ENCODE assay signal across 9 cellular contexts in the genomic region with DNA sequence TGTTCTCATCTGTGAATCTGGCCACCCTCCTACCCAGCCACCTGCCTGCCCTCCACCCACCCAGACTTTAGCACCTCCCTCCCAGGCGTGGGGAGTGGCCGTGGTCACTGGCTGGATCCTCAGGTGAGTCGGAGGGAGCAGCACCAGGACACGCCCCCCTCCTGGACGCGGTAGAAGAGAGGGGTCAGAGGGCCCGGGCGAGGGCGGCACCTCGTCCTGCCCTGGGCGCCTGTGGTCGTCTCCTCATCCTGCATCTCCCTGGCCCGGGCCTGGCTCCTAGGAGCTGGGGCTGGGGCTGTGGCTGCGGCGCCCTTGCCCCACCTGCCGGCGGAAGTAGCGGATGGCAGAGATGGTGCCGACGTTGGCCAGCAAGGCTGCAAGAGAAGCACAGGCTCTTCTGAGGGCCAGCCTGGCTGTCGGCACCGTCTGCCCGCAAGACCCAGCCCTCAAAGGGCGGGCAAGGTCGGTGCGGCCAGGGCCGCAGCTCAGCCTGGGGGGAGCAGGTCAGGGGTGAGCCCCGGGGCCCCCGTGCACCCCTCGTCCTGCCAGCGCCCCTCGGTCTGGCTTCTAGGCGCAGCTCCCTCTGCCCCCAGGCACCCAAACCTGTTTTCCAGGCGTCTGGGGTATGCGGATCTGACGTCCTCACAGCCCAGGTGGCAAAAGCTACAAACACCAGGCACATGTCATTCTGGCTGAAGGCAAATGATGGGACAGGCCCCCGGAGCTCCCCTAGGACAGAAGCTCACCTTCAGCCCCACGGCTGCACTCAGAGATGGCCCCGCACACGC. TPM values are rescaled to one million over a fixed set of nuclear protein-coding genes. Genes with fewer than 3 reads are reported as not detected.
DNase-seq lines count a peak whose midpoint lies in the region; ATAC-seq, FAIRE-seq and TF ChIP-seq lines count a peak whose summit lies in the region.
"Had no signal": no experiment of that assay in that cellular context is flagged by ENCODE, and none has a peak within 500 bp of the region (broad histone marks: within the 10 kb centered on the region; RNA-seq: fewer than 3 reads in every experiment).

No MANE protein-coding gene starts in this region.

- no TSS peak for BruUV-seq in GM12878 (replicated peaks; lab: Mats Ljungman, UMichigan)

- peak; percentile 49 for TF ChIP-seq RAD21 in GM12878 (IDR thresholded peaks at IDR 0.05; ENCODE audit: insufficient read depth, low read depth, low read length)

- H3K9me3 ChIP-seq in GM12878 (replicated peaks; ENCODE audit: control insufficient read depth, insufficient read depth, low read length) (no peaks in the 10 kb centered on the region; the same call in 2 of the 3 replicates), kidney (ENCODE audit: control insufficient read depth in 1 of 2, low read length in 2 of 2) (no peaks in the 10 kb centered on the region)

- H3K79me2 ChIP-seq in GM12878 (ENCODE audit: control insufficient read depth, insufficient read depth, low read length), result no peaks in the 10 kb centered on the region

- intact Hi-C loops in GM12878 (cut with micrococcal nuclease; ENCODE audit: unreplicated experiment) (no loop called here), kidney (cut with DNase I) (no loop called here)

- no peaks in the 10 kb centered on the region for H3K36me3 ChIP-seq in GM12878 (ENCODE audit: control insufficient read depth in 2 of 2, insufficient read depth in 2 of 2, low read length in 1 of 2)
- no peaks in the 10 kb centered on the region for H3K36me3 ChIP-seq in kidney (ENCODE audit: control insufficient read depth in 1 of 2, insufficient read depth in 2 of 2, low read length in 2 of 2)

- peak overlapping the region; percentile 17; the same call in 1 of the 2 replicates for H3K4me2 ChIP-seq in GM12878 (ENCODE audit: control insufficient read depth, insufficient read depth)

- CTCF ChIA-PET in GM12878 (lab: Yijun Ruan, JAX), result interaction anchor here (1.4 kb wide), 1 partner anchor 70 kb away, joined by 5 read pairs; no protein-coding TSS in a partner anchor

- 34% methylated on average over 29 of the region's 40 CpGs for WGBS in GM12878 (ENCODE audit: insufficient coverage, insufficient replicate concordance, low lambda C conversion rate, missing lambda C conversion rate)

- TF ChIP-seq EP300 in GM12878 (IDR thresholded peaks at IDR 0.05; ENCODE audit: borderline replicate concordance in 1 of 2, control insufficient read depth in 1 of 2, low read depth in 2 of 2, low read length in 2 of 2), result no peak

- TF ChIP-seq CTCF in GM12864 (IDR thresholded peaks at IDR 0.05; ENCODE audit: low read depth, low read length, missing control alignments), result peak; percentile 65
- TF ChIP-seq CTCF in GM12878 (IDR thresholded peaks at IDR 0.05 in 2 of 3, conservative IDR thresholded peaks at IDR 0.05 in 1 of 3; ENCODE audit: control insufficient read depth in 2 of 3, extremely low read depth in 1 of 3, insufficient read depth in 1 of 3, low read depth in 3 of 3, low read length in 3 of 3), result peak; percentile 28 to 52 (median 32); a peak in 5 of 6 replicates
- TF ChIP-seq CTCF in kidney (IDR thresholded peaks at IDR 0.05; ENCODE audit: borderline replicate concordance, extremely low read depth, insufficient read depth), result peak; percentile 44

- POLR2A ChIA-PET in GM12878 (lab: Charles Lee), result interaction anchor here (0.6 kb wide), 2 partner anchors 71 to 460 kb away, joined by 3 read pairs; no protein-coding TSS in a partner anchor

- no peak for TF ChIP-seq POLR2A in GM12878 (IDR thresholded peaks at IDR 0.05; ENCODE audit: low read depth, low read length)

- H4K20me1 ChIP-seq in GM12878 (ENCODE audit: control insufficient read depth, insufficient read depth), result no peaks in the 10 kb centered on the region

- H3K4me3 ChIP-seq in GM12864 (ENCODE audit: low read depth, low read length) (peak overlapping the region; percentile 9; the same call in 1 of the 2 replicates), GM12878 (no peak overlapping the region), kidney (ENCODE audit: low read length in 2 of 2) (peak overlapping the region in 1 of 2 donors; percentile 25)

- H3K27me3 ChIP-seq in GM12878 (replicated peaks in 1 of 2; ENCODE audit: control insufficient read depth in 2 of 2, insufficient read depth in 2 of 2, low read length in 1 of 2), result no peaks in the 10 kb centered on the region

- peak overlapping the region; percentile 34 for H2AFZ ChIP-seq in GM12878 (ENCODE audit: control insufficient read depth, low read depth, low read length)

- RAD21 ChIA-PET in GM12878 (lab: Charles Lee; ENCODE audit: unreplicated experiment), result interaction anchor here (0.6 kb wide), 1 partner anchor 87 kb away, joined by 3 read pairs; no protein-coding TSS in a partner anchor

- in situ Hi-C loops in GM12878 (cut with MboI), result no loop called here

- H3K27ac ChIP-seq in GM12878 (ENCODE audit: control insufficient read depth, insufficient read depth), result no peak overlapping the region
- no peak overlapping the region for H3K27ac ChIP-seq in kidney (ENCODE audit: low read depth in 2 of 2, low read length in 2 of 2)

- H3K4me1 ChIP-seq in GM12878 (ENCODE audit: control insufficient read depth, insufficient read depth, low read length) (no peaks in the 10 kb centered on the region), kidney (ENCODE audit: control insufficient read depth in 1 of 2, insufficient read depth in 1 of 2, low read depth in 1 of 2, low read length in 2 of 2) (peaks cover 0 to 8% of the 10 kb centered on the region in 2 donors)

- H3K9ac ChIP-seq in GM12878 (ENCODE audit: control insufficient read depth, insufficient read depth, low read length) (no peak overlapping the region), kidney (ENCODE audit: low read length in 2 of 2) (no peak overlapping the region)

- FAIRE-seq in GM12878 (lab: Jason Lieb, UNC) (no peak), kidney (lab: Jason Lieb, UNC) (no peak)

- ATAC-seq in GM12878 (peak; percentile 90), GM19023 (IDR thresholded peaks at IDR 0.05; ENCODE audit: unreplicated experiment) (no peak)

- peak; percentile 94 for DNase-seq in 8988T
- no peak for DNase-seq in GM12864 (ENCODE audit: low read depth)
- peak; percentile 33 to 45 for DNase-seq in Kasumi-1 (lab: John Stamatoyannopoulos, UW)
- peak; percentile 80 for DNase-seq in SW480 (ENCODE audit: low spot score)
- DNase-seq in GM12878 (ENCODE audit: low read depth, low spot score), result no peak
- DNase-seq in kidney, result no peak
- peak in 2 of 3 experiments; percentile 58 to 63 for DNase-seq in stimulated activated CD4-positive, alpha-beta T cell treated with anti-CD3 and anti-CD28 coated beads, TNF-alpha, amount 100 ng/mL, for 24 hours (ENCODE audit: low read depth in 3 of 3)

- SMC1A ChIA-PET in GM12878 (lab: Charles Lee; ENCODE audit: uncharacterized antibody, unreplicated experiment), result interaction anchor here (0.6 to 1.4 kb wide), 3 partner anchors 70 to 195 kb away, joined by 3 read pairs; no protein-coding TSS in a partner anchor

RNA-seq across cellular contexts. Expression of gene PERM1, which starts 5.8 kb away (rescaled TPM):
- total RNA-seq in GM12878 (2013; cell fraction: nucleolus; rRNA removed), result not detected in 2 replicates
- total RNA-seq in GM12878 (2014; rRNA removed) (not detected in 2 replicates), GM12878 (2014; rRNA removed; fragmentation: Illumina TruSeq; extraction: Trizol) (not detected in 2 replicates), GM12878 (2021) (not detected in 2 replicates), kidney (0.25 TPM)
- polyA plus RNA-seq in GM12878 (2011; ENCODE audit: low read depth), result not detected
- polyA plus RNA-seq in GM12878 (2011; rRNA removed) (not detected in 2 replicates), GM12878 (2014; fragmentation: Illumina TruSeq; extraction: Trizol) (not detected in 2 replicates), GM12878 (2014; fragmentation: Nextera tagmentation; extraction: Ambion mirVana) (not detected), GM12878 (2014; rRNA removed) (not detected in 2 replicates), GM12878 (2016; fragmentation: Nextera tagmentation; extraction: Ambion mirVana) (not detected), kidney (ENCODE audit: insufficient read depth, low read depth, low replicate concordance) (0.86 TPM)
- polyA plus RNA-seq in GM12878 (2011; cell fraction: cytosol; rRNA removed), result 0.02 TPM in 1 of 2 replicates, not detected in the other
- polyA plus RNA-seq in GM12878 (2011; cell fraction: nucleus; rRNA removed), result not detected in 2 replicates
- 0.30 and 0.38 TPM in 2 replicates for polyA plus RNA-seq in GM12878 (2012)
- not detected in 2 replicates for polyA minus RNA-seq in GM12878 (2011; rRNA and poly(A)+ RNA removed)
- polyA minus RNA-seq in GM12878 (2011; cell fraction: cytosol; rRNA and poly(A)+ RNA removed), result not detected in 2 replicates
- not detected in 2 replicates for polyA minus RNA-seq in GM12878 (2011; cell fraction: nucleus; rRNA and poly(A)+ RNA removed)
- total RNA-seq: lung microvascular endothelial cell had no signal

RNA-seq across cellular contexts. Expression of gene PLEKHN1, which starts 9.8 kb away (rescaled TPM):
- total RNA-seq in GM12878 (2013; cell fraction: nucleolus; rRNA removed), result 0.29 and 0.39 TPM in 2 replicates
- total RNA-seq in GM12878 (2014; rRNA removed) (0.22 and 0.23 TPM in 2 replicates), GM12878 (2014; rRNA removed; fragmentation: Illumina TruSeq; extraction: Trizol) (not detected in 2 replicates), GM12878 (2021) (0.26 and 0.43 TPM in 2 replicates), kidney (14.3 TPM)
- polyA plus RNA-seq in GM12878 (2011; ENCODE audit: low read depth), result not detected
- polyA plus RNA-seq in GM12878 (2011; rRNA removed) (0.04 TPM in 1 of 2 replicates, not detected in the other), GM12878 (2014; fragmentation: Illumina TruSeq; extraction: Trizol) (not detected in 2 replicates), GM12878 (2014; fragmentation: Nextera tagmentation; extraction: Ambion mirVana) (not detected), GM12878 (2014; rRNA removed) (0.14 and 0.70 TPM in 2 replicates), GM12878 (2016; fragmentation: Nextera tagmentation; extraction: Ambion mirVana) (not detected), kidney (ENCODE audit: insufficient read depth, low read depth, low replicate concordance) (not detected)
- 0.01 and 0.05 TPM in 2 replicates for polyA plus RNA-seq in GM12878 (2011; cell fraction: cytosol; rRNA removed)
- polyA plus RNA-seq in GM12878 (2011; cell fraction: nucleus; rRNA removed), result 0.67 and 0.78 TPM in 2 replicates
- 0.24 and 0.51 TPM in 2 replicates for polyA plus RNA-seq in GM12878 (2012)
- not detected in 2 replicates for polyA minus RNA-seq in GM12878 (2011; rRNA and poly(A)+ RNA removed)
- polyA minus RNA-seq in GM12878 (2011; cell fraction: cytosol; rRNA and poly(A)+ RNA removed), result not detected in 2 replicates
- 0.29 and 0.48 TPM in 2 replicates for polyA minus RNA-seq in GM12878 (2011; cell fraction: nucleus; rRNA and poly(A)+ RNA removed)

RNA-seq across cellular contexts. Expression of gene KLHL17, which starts 15.7 kb away (rescaled TPM):
- total RNA-seq in GM12878 (2013; cell fraction: nucleolus; rRNA removed), result 40.7 and 42.9 TPM in 2 replicates
- total RNA-seq in GM12878 (2014; rRNA removed) (14.9 and 18.2 TPM in 2 replicates), GM12878 (2014; rRNA removed; fragmentation: Illumina TruSeq; extraction: Trizol) (3.6 and 4.0 TPM in 2 replicates), GM12878 (2021) (27.2 and 30.6 TPM in 2 replicates), kidney (11.5 TPM)
- 5.1 TPM for polyA plus RNA-seq in GM12878 (2011; ENCODE audit: low read depth)
- polyA plus RNA-seq in GM12878 (2011; rRNA removed) (3.5 and 8.4 TPM in 2 replicates), GM12878 (2014; fragmentation: Illumina TruSeq; extraction: Trizol) (0.32 and 2.3 TPM in 2 replicates), GM12878 (2014; fragmentation: Nextera tagmentation; extraction: Ambion mirVana) (under 1 TPM; 0.03 to 0.35 TPM), GM12878 (2014; rRNA removed) (28.2 and 35.0 TPM in 2 replicates), GM12878 (2016; fragmentation: Nextera tagmentation; extraction: Ambion mirVana) (1 to 10 TPM; 1.3 to 6.6 TPM), kidney (ENCODE audit: insufficient read depth, low read depth, low replicate concordance) (6.9 TPM)
- 10.9 and 20.3 TPM in 2 replicates for polyA plus RNA-seq in GM12878 (2011; cell fraction: cytosol; rRNA removed)
- polyA plus RNA-seq in GM12878 (2011; cell fraction: nucleus; rRNA removed), result 410 and 507 TPM in 2 replicates
- 14.6 and 20.2 TPM in 2 replicates for polyA plus RNA-seq in GM12878 (2012)
- 3.4 and 6.7 TPM in 2 replicates for polyA minus RNA-seq in GM12878 (2011; rRNA and poly(A)+ RNA removed)
- polyA minus RNA-seq in GM12878 (2011; cell fraction: cytosol; rRNA and poly(A)+ RNA removed), result 2.9 and 4.7 TPM in 2 replicates
- polyA minus RNA-seq in GM12878 (2011; cell fraction: nucleus; rRNA and poly(A)+ RNA removed), result 30.2 and 35.6 TPM in 2 replicates

RNA-seq across cellular contexts. Expression of gene NOC2L, which starts 17.0 kb away (rescaled TPM):
- total RNA-seq in GM12878 (2013; cell fraction: nucleolus; rRNA removed), result 45.4 and 56.2 TPM in 2 replicates
- 92.5 and 107 TPM in 2 replicates for total RNA-seq in GM12878 (2014; rRNA removed)
- total RNA-seq in GM12878 (2014; rRNA removed; fragmentation: Illumina TruSeq; extraction: Trizol), result 44.7 and 52.5 TPM in 2 replicates
- total RNA-seq in GM12878 (2021), result 115 and 132 TPM in 2 replicates
- 20.8 TPM for polyA plus RNA-seq in GM12878 (2011; ENCODE audit: low read depth)
- 19.2 and 40.7 TPM in 2 replicates for polyA plus RNA-seq in GM12878 (2011; rRNA removed)
- 66.9 and 84.3 TPM in 2 replicates for polyA plus RNA-seq in GM12878 (2011; cell fraction: cytosol; rRNA removed)
- polyA plus RNA-seq in GM12878 (2011; cell fraction: nucleus; rRNA removed), result 106 and 173 TPM in 2 replicates
- 46.1 and 49.2 TPM in 2 replicates for polyA plus RNA-seq in GM12878 (2012)
- 26.6 and 48.6 TPM in 2 replicates for polyA plus RNA-seq in GM12878 (2014; fragmentation: Illumina TruSeq; extraction: Trizol)
- polyA plus RNA-seq in GM12878 (2014; fragmentation: Nextera tagmentation; extraction: Ambion mirVana), result 1 to 10 TPM; 1.3 to 4.6 TPM
- polyA plus RNA-seq in GM12878 (2014; rRNA removed), result 76.1 and 88.9 TPM in 2 replicates
- polyA plus RNA-seq in GM12878 (2016; fragmentation: Nextera tagmentation; extraction: Ambion mirVana), result 100 to 1,000 TPM; 154 to 171 TPM
- 52.2 and 87.7 TPM in 2 replicates for polyA minus RNA-seq in GM12878 (2011; rRNA and poly(A)+ RNA removed)
- 42.2 and 44.6 TPM in 2 replicates for polyA minus RNA-seq in GM12878 (2011; cell fraction: cytosol; rRNA and poly(A)+ RNA removed)
- polyA minus RNA-seq in GM12878 (2011; cell fraction: nucleus; rRNA and poly(A)+ RNA removed), result 16.1 and 33.3 TPM in 2 replicates
- 65.5 TPM for total RNA-seq in kidney
- polyA plus RNA-seq in kidney (ENCODE audit: insufficient read depth, low read depth, low replicate concordance), result 42.4 TPM

RNA-seq across cellular contexts. Expression of gene HES4, which starts 23.8 kb away (rescaled TPM):
- total RNA-seq in GM12878 (2013; cell fraction: nucleolus; rRNA removed), result 1.2 and 2.2 TPM in 2 replicates
- total RNA-seq in GM12878 (2014; rRNA removed) (0.73 and 0.76 TPM in 2 replicates), GM12878 (2014; rRNA removed; fragmentation: Illumina TruSeq; extraction: Trizol) (not detected in 2 replicates), GM12878 (2021) (0.97 and 1.2 TPM in 2 replicates), kidney (32.0 TPM)
- 0.45 TPM for polyA plus RNA-seq in GM12878 (2011; ENCODE audit: low read depth)
- polyA plus RNA-seq in GM12878 (2011; rRNA removed) (0.62 and 1.7 TPM in 2 replicates), GM12878 (2014; fragmentation: Illumina TruSeq; extraction: Trizol) (not detected in 2 replicates), GM12878 (2014; fragmentation: Nextera tagmentation; extraction: Ambion mirVana) (not detected), GM12878 (2014; rRNA removed) (0.75 and 0.85 TPM in 2 replicates), GM12878 (2016; fragmentation: Nextera tagmentation; extraction: Ambion mirVana) (under 1 TPM in 1 of 2 experiments, not detected in 1; 0.44 TPM), kidney (ENCODE audit: insufficient read depth, low read depth, low replicate concordance) (15.8 TPM)
- 5.7 and 9.0 TPM in 2 replicates for polyA plus RNA-seq in GM12878 (2011; cell fraction: cytosol; rRNA removed)
- 26.7 and 31.4 TPM in 2 replicates for polyA plus RNA-seq in GM12878 (2011; cell fraction: nucleus; rRNA removed)
- polyA plus RNA-seq in GM12878 (2012), result 0.47 and 2.2 TPM in 2 replicates
- 0.41 TPM in 1 of 2 replicates, not detected in the other for polyA minus RNA-seq in GM12878 (2011; rRNA and poly(A)+ RNA removed)
- polyA minus RNA-seq in GM12878 (2011; cell fraction: cytosol; rRNA and poly(A)+ RNA removed), result 2.3 and 3.1 TPM in 2 replicates
- 3.3 and 3.7 TPM in 2 replicates for polyA minus RNA-seq in GM12878 (2011; cell fraction: nucleus; rRNA and poly(A)+ RNA removed)

Comparison
In these comparisons a context has a peak if more than half of its experiments do, and no peak if none do; other contexts are left out.
1. DNase-seq: peak in 8988T (single experiment), Kasumi-1 (2 of 2), SW480 (single experiment) and stimulated activated CD4-positive, alpha-beta T cell treated with anti-CD3 and anti-CD28 coated beads, TNF-alpha, amount 100 ng/mL, for 24 hours (2 of 3); none in GM12864 (single experiment), GM12878 (single experiment) and kidney (single experiment).
2. RNA of gene PLEKHN1, which starts 9.8 kb away (total RNA-seq): 14.3 TPM in kidney (single experiment); 0.22 to 0.43 TPM in GM12878; every median in the first group is over 10 times any median in the second.
3. Peak in every context shown above with its lines, with median percentiles within 50 percentile points of each other: CTCF ChIP-seq.